11 cellular contexts compared by ENCODE assay signal in the genomic region with DNA sequence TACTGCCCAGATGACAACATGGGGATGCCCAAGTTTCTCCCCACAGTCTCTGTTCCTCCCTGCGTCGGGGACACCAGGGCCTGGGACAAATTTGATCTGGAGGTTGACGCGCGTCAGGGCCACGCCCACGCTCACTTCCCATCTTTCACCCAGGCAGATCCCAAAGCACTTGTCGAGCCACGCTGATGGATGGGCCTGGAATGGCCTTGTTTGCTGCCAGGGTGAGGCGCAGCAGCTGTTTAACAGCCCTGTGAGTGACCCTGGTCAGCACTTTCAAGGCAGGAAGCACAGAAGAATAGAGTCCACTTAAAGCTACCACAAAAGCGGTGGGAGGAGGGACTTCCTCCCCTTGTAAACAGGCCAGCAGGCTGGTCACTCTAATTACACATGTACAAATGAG.
DNase-seq lines count a peak whose midpoint lies in the region; TF ChIP-seq lines count a peak whose summit lies in the region.
"Had no signal": no experiment of that assay in that cellular context is flagged by ENCODE, and none has a peak within 500 bp of the region (broad histone marks: within the 10 kb centered on the region; RNA-seq: fewer than 3 reads in every experiment).

No MANE protein-coding gene starts in this region.

- no peaks in the 10 kb centered on the region for H3K9me3 ChIP-seq in right atrium auricular region
- H3K9me3 ChIP-seq: prostate gland had no signal

- H3K27ac ChIP-seq in right atrium auricular region, result peak overlapping the region in 1 of 2 donors; percentile 37
- H3K27ac ChIP-seq: C4-2B, prostate gland had no signal

- no peak overlapping the region for H3K4me3 ChIP-seq in right atrium auricular region
- H3K4me3 ChIP-seq: prostate gland had no signal

- in situ Hi-C loops in G401 (cut with HindIII; ENCODE audit: low sequenced_read_pairs), result no loop called here
- in situ Hi-C loops in ACHN (cut with HindIII; ENCODE audit: low pct_ligation_motif_present, low pct_unique_long_range_greater_than_20kb, low sequenced_read_pairs), result no loop called here

- DNase-seq in DMS53 treated with DMSO at 0.1 percent for 48 hours (lab: John Stamatoyannopoulos, UW; ENCODE audit: unreplicated experiment) (peak; percentile 1), RPMI7951 (ENCODE audit: low read depth) (peak; percentile 89), right atrium auricular region (ENCODE audit: low spot score) (peak; percentile 83), posterior vena cava (ENCODE audit: low spot score) (peak; percentile 91), G401 (ENCODE audit: low spot score) (no peak), T-helper 9 cell (no peak), ACHN (no peak)
- DNase-seq in stimulated activated naive CD4-positive, alpha-beta T cell treated with Interleukin-2 at 50 U/mL for 16 hours (lab: John Stamatoyannopoulos, UW), result no peak
- DNase-seq: NCI-H1436 had no signal

- no peaks in the 10 kb centered on the region for H3K4me1 ChIP-seq in right atrium auricular region
- H3K4me1 ChIP-seq: prostate gland had no signal

- TF ChIP-seq CTCF in right atrium auricular region (IDR thresholded peaks at IDR 0.05), result no peak

- no peaks in the 10 kb centered on the region for H3K36me3 ChIP-seq in right atrium auricular region
- H3K36me3 ChIP-seq: prostate gland had no signal

- H3K27me3 ChIP-seq in right atrium auricular region, result no peaks in the 10 kb centered on the region

- intact Hi-C loops in posterior vena cava (cut with DNase I), result no loop called here

Comparison
In these comparisons a context has a peak if more than half of its experiments do, and no peak if none do; other contexts are left out.
1. DNase-seq: peak in DMS53 treated with DMSO at 0.1 percent for 48 hours (single experiment), RPMI7951 (single experiment), right atrium auricular region (single experiment) and posterior vena cava (single experiment); none in stimulated activated naive CD4-positive, alpha-beta T cell treated with Interleukin-2 at 50 U/mL for 16 hours (single experiment), G401 (single experiment), T-helper 9 cell (single experiment) and ACHN (single experiment).